Comparison of ENCODE assay signal across 8 cellular contexts in genomic region chr6:73518982-73519850, GRCh38. TPM values are rescaled to one million over a fixed set of nuclear protein-coding genes. Genes with fewer than 3 reads are reported as not detected.
A peak's percentile ranks its signal among the peaks of the same experiment; 100 is the strongest.
DNase-seq lines count a peak whose midpoint lies in the region; ATAC-seq and TF ChIP-seq lines count a peak whose summit lies in the region.
"Not testable (repeated sequence)": the region's sequence is repeated elsewhere in the genome, so short reads cannot be mapped to it uniquely, and the experiment has no call there.

No MANE protein-coding gene starts in this region.

- not testable (repeated sequence) for H3K27me3 ChIP-seq in CD4-positive, alpha-beta memory T cell (ENCODE audit: insufficient read depth, low read length); HUES6 (ENCODE audit: control insufficient read depth, insufficient read depth, low read length); adrenal gland; suprapubic skin

- H3K27ac ChIP-seq in CD4-positive, alpha-beta memory T cell (ENCODE audit: low read depth, low read length) = peak overlapping the region; percentile 100
- H3K27ac ChIP-seq in HUES6 (ENCODE audit: low read depth, low read length) (peak overlapping the region; percentile 99), adrenal gland (peak overlapping the region; percentile 97 to 100 (median 99)), suprapubic skin (peak overlapping the region; percentile 99)

- CTCF ChIA-PET in CD4-positive, alpha-beta memory T cell (lab: Charles Lee; ENCODE audit: partially characterized antibody) = interaction anchor here (0.8 to 3.1 kb wide), 6 partner anchors 10 to 134 kb away, joined by 3 to 24 read pairs (median 9); partner anchors contain the start of gene SLC17A5
- CTCF ChIA-PET in T-cell (lab: Charles Lee) = interaction anchor here in 1 of 2 donors (1.1 kb wide), 1 partner anchor 134 kb away, joined by 6 read pairs; no protein-coding TSS in a partner anchor

- H3K27ac Mint-ChIP-seq in CD4-positive, alpha-beta memory T cell = peak overlapping the region; percentile 98 to 99 (median 98)
- peak overlapping the region; percentile 96 to 98 for H3K27ac Mint-ChIP-seq in T-cell
- peak overlapping the region; percentile 99 for H3K27ac Mint-ChIP-seq in endothelial cell (ENCODE audit: unreplicated experiment)
- peak overlapping the region; percentile 97 to 100 (median 99) for H3K27ac Mint-ChIP-seq in immature natural killer cell
- H3K27ac Mint-ChIP-seq in neural crest cell (ENCODE audit: unreplicated experiment) = peak overlapping the region; percentile 99

- H3K27me3 Mint-ChIP-seq in CD4-positive, alpha-beta memory T cell; T-cell: not testable (repeated sequence)
- H3K27me3 Mint-ChIP-seq in endothelial cell (ENCODE audit: unreplicated experiment) = peaks cover 29% of the 10 kb centered on the region
- peaks cover 17 to 54% (median 46%) of the 10 kb centered on the region in 3 donors for H3K27me3 Mint-ChIP-seq in immature natural killer cell (ENCODE audit: low read depth in 3 of 3)
- peaks cover 48% of the 10 kb centered on the region for H3K27me3 Mint-ChIP-seq in neural crest cell (ENCODE audit: low read depth)

- not testable (repeated sequence) for TF ChIP-seq POLR2A in adrenal gland (IDR thresholded peaks at IDR 0.05); suprapubic skin (IDR thresholded peaks at IDR 0.05)

- WGBS in adrenal gland, 4 donors = 3 to 6% (median 5%) methylated on average over 6 to 7 of the region's 8 CpGs
- 6% methylated on average over 7 of the region's 8 CpGs for WGBS in suprapubic skin

- peaks cover 47 to 93% (median 63%) of the 10 kb centered on the region in 4 donors for H3K4me1 Mint-ChIP-seq in CD4-positive, alpha-beta memory T cell
- H3K4me1 Mint-ChIP-seq in T-cell (peaks cover 73 to 80% (median 74%) of the 10 kb centered on the region in 3 donors), endothelial cell (ENCODE audit: unreplicated experiment) (peaks cover 31% of the 10 kb centered on the region), immature natural killer cell (peaks cover 79 to 85% of the 10 kb centered on the region in 2 donors), neural crest cell (peaks cover 61% of the 10 kb centered on the region)

- peak overlapping the region; percentile 95 to 98 (median 96) for H3K4me3 Mint-ChIP-seq in CD4-positive, alpha-beta memory T cell
- H3K4me3 Mint-ChIP-seq in T-cell (peak overlapping the region; percentile 95 to 97 (median 96)), endothelial cell (ENCODE audit: unreplicated experiment) (peak overlapping the region; percentile 98), immature natural killer cell (peak overlapping the region; percentile 90 to 98 (median 97)), neural crest cell (peak overlapping the region; percentile 94)

- not testable (repeated sequence) for ATAC-seq in T-cell (replicated peaks in 1 of 4)

- TF ChIP-seq CTCF in adrenal gland (IDR thresholded peaks at IDR 0.05); endothelial cell (IDR thresholded peaks at IDR 0.05; ENCODE audit: unreplicated experiment); neural crest cell (conservative IDR thresholded peaks at IDR 0.05); suprapubic skin (IDR thresholded peaks at IDR 0.05): not testable (repeated sequence)

- intact Hi-C loops in CD4-positive, alpha-beta memory T cell (cut with micrococcal nuclease) = not testable (repeated sequence)
- intact Hi-C loops in adrenal gland (cut with DNase I) = loop anchor here in 1 of 2 donors (5.0 kb wide), 1 partner anchor 93 kb away; no protein-coding TSS in a partner anchor

- H3K9ac ChIP-seq in HUES6 (ENCODE audit: low read length) = peak overlapping the region; percentile 99

- H3K36me3 ChIP-seq in CD4-positive, alpha-beta memory T cell (ENCODE audit: insufficient read depth, low read length) = peaks cover 39% of the 10 kb centered on the region
- H3K36me3 ChIP-seq in HUES6 (ENCODE audit: control insufficient read depth, insufficient read depth, low read length) (peaks cover 58% of the 10 kb centered on the region), adrenal gland (replicated peaks in 1 of 2) (peaks cover 0 to 52% of the 10 kb centered on the region in 2 donors), suprapubic skin (peaks cover 42% of the 10 kb centered on the region)

- peaks cover 53 to 70% of the 10 kb centered on the region in 2 donors for H3K36me3 Mint-ChIP-seq in CD4-positive, alpha-beta memory T cell
- H3K36me3 Mint-ChIP-seq in T-cell (peaks cover 55% of the 10 kb centered on the region), endothelial cell (ENCODE audit: low read depth, unreplicated experiment) (peaks cover 53% of the 10 kb centered on the region), immature natural killer cell (peaks cover 11 to 53% (median 22%) of the 10 kb centered on the region in 3 donors), neural crest cell (ENCODE audit: low read depth) (peaks cover 54% of the 10 kb centered on the region)

- POLR2A ChIA-PET in CD4-positive, alpha-beta memory T cell (lab: Charles Lee; ENCODE audit: partially characterized antibody) = interaction anchor here (0.9 to 13.1 kb wide), 19 partner anchors 10 to 1724 kb away, joined by 3 to 316 read pairs (median 12); partner anchors contain the start of genes CGAS, COX7A2, MTO1 and SLC17A5
- POLR2A ChIA-PET in T-cell (lab: Charles Lee) = interaction anchor here (0.6 to 1.3 kb wide), 11 partner anchors 14 to 1723 kb away, joined by 3 to 19 read pairs (median 5); partner anchors contain the start of gene MTO1 (in 1 of the 2)

- H3K9me3 Mint-ChIP-seq in CD4-positive, alpha-beta memory T cell = peaks cover 0 to 19% (median 0%) of the 10 kb centered on the region in 8 donors
- H3K9me3 Mint-ChIP-seq in T-cell; endothelial cell (ENCODE audit: unreplicated experiment); immature natural killer cell; neural crest cell: not testable (repeated sequence)

- DNase-seq in CD4-positive, alpha-beta memory T cell = peak in 2 of 5 donors; percentile 15 to 24
- DNase-seq in T-cell; endothelial cell (ENCODE audit: low spot score); neural crest cell (ENCODE audit: low read depth, low spot score); suprapubic skin (ENCODE audit: low spot score in 2 of 2): not testable (repeated sequence)
- DNase-seq in adrenal gland (peak in 1 of 7 donors; percentile 13), immature natural killer cell (peak in 2 of 3 donors; percentile 13 to 28)

- TF ChIP-seq EP300 in suprapubic skin (IDR thresholded peaks at IDR 0.05) = not testable (repeated sequence)

- H3K9me3 ChIP-seq in CD4-positive, alpha-beta memory T cell (ENCODE audit: control insufficient read depth in 1 of 2, low read length in 2 of 2); HUES6 (ENCODE audit: control insufficient read depth, insufficient read depth, low read depth, low read length); adrenal gland (replicated peaks in 1 of 3); suprapubic skin: not testable (repeated sequence)

- peaks cover 74% of the 10 kb centered on the region for H3K4me1 ChIP-seq in CD4-positive, alpha-beta memory T cell (ENCODE audit: insufficient read depth, low read length)
- H3K4me1 ChIP-seq in HUES6 (ENCODE audit: control insufficient read depth, insufficient read depth, low read length) = not testable (repeated sequence)
- H3K4me1 ChIP-seq in adrenal gland (replicated peaks in 1 of 2) (peaks cover 30 to 61% of the 10 kb centered on the region in 2 donors), suprapubic skin (peaks cover 63% of the 10 kb centered on the region)

- H3K4me3 ChIP-seq in CD4-positive, alpha-beta memory T cell (ENCODE audit: low read length in 2 of 2) = peak overlapping the region; percentile 64 to 93
- H3K4me3 ChIP-seq in HUES6 (ENCODE audit: low read depth, low read length) (peak overlapping the region; percentile 90), adrenal gland (peak overlapping the region in 2 of 4 donors; percentile 83 to 88), suprapubic skin (peak overlapping the region; percentile 93)

RNA-seq across cellular contexts. Expression of gene EEF1A1, which starts 1.6 kb away (rescaled TPM):
- over 10,000 TPM; 15,632 to 16,691 TPM for total RNA-seq in CD4-positive, alpha-beta memory T cell
- polyA plus RNA-seq in CD4-positive, alpha-beta memory T cell = over 10,000 TPM; 10,358 to 12,185 TPM
- total RNA-seq in T-cell (over 10,000 TPM; 14,142 to 15,123 (median 14,655) TPM), adrenal gland (over 10,000 TPM in 3 of 8 donors, 1,000 to 10,000 TPM in 5; 7,361 to 11,784 (median 9,101) TPM), endothelial cell (ENCODE audit: unreplicated experiment) (13,000 TPM), neural crest cell (11,869 and 11,975 TPM in 2 replicates), suprapubic skin (over 10,000 TPM in 3 of 4 donors, 1,000 to 10,000 TPM in 1; 8,061 to 12,310 (median 11,939) TPM)
- polyA plus RNA-seq in adrenal gland (over 10,000 TPM in 1 of 3 donors, 1,000 to 10,000 TPM in 2; 7,921 to 10,048 (median 9,514) TPM), immature natural killer cell (over 10,000 TPM in 1 of 3 donors, 1,000 to 10,000 TPM in 2; 4,920 to 10,209 (median 5,498) TPM)

RNA-seq across cellular contexts. Expression of gene MTO1, which starts 57.7 kb away (rescaled TPM):
- total RNA-seq in CD4-positive, alpha-beta memory T cell = 10 to 100 TPM; 98.9 to 99.8 TPM
- 10 to 100 TPM; 31.7 to 40.9 TPM for polyA plus RNA-seq in CD4-positive, alpha-beta memory T cell
- total RNA-seq in T-cell = 10 to 100 TPM; 55.0 to 80.4 (median 59.3) TPM
- 10 to 100 TPM; 16.9 to 29.9 (median 22.9) TPM for total RNA-seq in adrenal gland
- polyA plus RNA-seq in adrenal gland = 10 to 100 TPM; 14.0 to 26.0 (median 20.3) TPM
- 23.8 TPM for total RNA-seq in endothelial cell (ENCODE audit: unreplicated experiment)
- polyA plus RNA-seq in immature natural killer cell = 10 to 100 TPM; 12.3 to 40.4 (median 28.5) TPM
- total RNA-seq in neural crest cell = 26.5 and 27.5 TPM in 2 replicates
- 10 to 100 TPM; 12.9 to 34.3 (median 23.9) TPM for total RNA-seq in suprapubic skin
